ENCODE assay signal across 15 cellular contexts in the genomic region with DNA sequence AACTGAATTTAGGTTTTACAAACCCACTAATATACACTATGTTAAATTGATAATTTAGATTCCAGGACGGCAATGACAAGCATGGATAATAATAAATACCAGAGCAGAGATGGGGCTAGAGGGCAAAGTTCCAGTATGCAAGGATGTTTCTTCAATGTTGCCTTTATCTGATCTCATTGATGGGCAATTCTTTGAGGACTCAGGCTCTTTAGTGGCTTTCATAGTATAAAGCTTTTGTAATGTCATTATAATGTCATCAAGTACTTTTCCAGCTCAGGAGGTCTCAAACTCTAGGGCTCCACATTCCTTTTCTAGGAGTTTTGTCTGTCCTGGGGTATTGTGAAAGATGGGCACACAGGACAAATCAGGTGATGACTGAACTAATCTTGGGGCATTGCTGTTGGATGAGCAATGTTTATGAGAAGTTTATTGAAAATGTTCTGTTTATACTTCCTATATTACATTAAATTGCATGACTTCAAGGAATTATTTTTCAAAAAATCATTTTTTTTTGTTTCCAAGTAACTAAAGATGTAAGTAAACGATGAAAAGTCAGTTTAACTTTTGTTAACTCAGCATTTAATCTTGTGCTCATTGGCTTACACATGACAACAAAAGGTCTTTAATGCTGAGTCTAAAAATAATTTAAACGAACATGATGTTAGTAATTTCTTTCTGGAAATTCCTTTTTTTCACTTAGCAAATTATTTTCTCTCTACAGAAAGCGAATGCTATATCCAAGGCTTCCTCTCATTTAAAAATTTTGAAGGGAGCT.
DNase-seq lines count a peak whose midpoint lies in the region; ATAC-seq, FAIRE-seq and TF ChIP-seq lines count a peak whose summit lies in the region.
"Had no signal": no experiment of that assay in that cellular context is flagged by ENCODE, and none has a peak within 500 bp of the region (broad histone marks: within the 10 kb centered on the region; RNA-seq: fewer than 3 reads in every experiment).

No MANE protein-coding gene starts in this region.

- peak overlapping the region; percentile 23 for H3K27ac Mint-ChIP-seq in MCF 10A (ENCODE audit: low read depth, unreplicated experiment)
- H3K27ac Mint-ChIP-seq: CD4-positive, CD25-positive, alpha-beta regulatory T cell had no signal

- no peak overlapping the region for H2BK120ac ChIP-seq in IMR-90 (ENCODE audit: low read depth, low read length)

- no peak overlapping the region for H3K18ac ChIP-seq in IMR-90 (ENCODE audit: low read depth, low read length)

- POLR2A ChIA-PET in MCF 10A (lab: Yijun Ruan, JAX) (interaction anchor here (0.6 kb wide), 1 partner anchor 681 kb away, joined by 3 read pairs; no protein-coding TSS in a partner anchor), IMR-90 (lab: Charles Lee; ENCODE audit: unreplicated experiment) (no interaction called here), K562 (lab: Yijun Ruan, JAX) (interaction anchor here (1.8 kb wide), 1 partner anchor 8 kb away, joined by 5 read pairs; no protein-coding TSS in a partner anchor)

- no peak for FAIRE-seq in K562 (lab: Jason Lieb, UNC)
- FAIRE-seq: GM12891 had no signal

- DNase-seq in MCF 10A (ENCODE audit: unreplicated experiment): no peak
- DNase-seq in breast epithelium (ENCODE audit: low spot score in 2 of 2): no peak
- DNase-seq in IMR-90: peak; percentile 16
- no peak for DNase-seq in K562 (ENCODE audit: extremely low read depth in 1 of 4, low spot score in 3 of 4)
- no peak for DNase-seq in NCI-H2171 treated with DMSO at 0.1 percent for 48 hours (lab: John Stamatoyannopoulos, UW)
- no peak for DNase-seq in head of caudate nucleus
- DNase-seq in HUDEP-2 (lab: John Stamatoyannopoulos, UW; ENCODE audit: unreplicated experiment in 76 of 76): no peak
- DNase-seq: CD4-positive, CD25-positive, alpha-beta regulatory T cell; DMS53; Kasumi-1; KBM-7 had no signal

- H3K9ac ChIP-seq in IMR-90 (ENCODE audit: low read depth, low read length) (no peak overlapping the region), K562 (ENCODE audit: insufficient read depth in 1 of 2, low read depth in 2 of 2, low read length in 2 of 2) (no peak overlapping the region)
- H3K9ac ChIP-seq: BLaER1 treated with 17β-estradiol and CSF1 and Interleukin-3, amounts not matched to agents 10 nM and 100 nM had no signal

- H3K23ac ChIP-seq in IMR-90 (ENCODE audit: low read depth, low read length): no peak overlapping the region

- H4K5ac ChIP-seq in IMR-90 (ENCODE audit: low read depth, low read length): no peak overlapping the region

- H3K27ac ChIP-seq in breast epithelium (no peak overlapping the region), IMR-90 (ENCODE audit: insufficient read depth, low read length) (no peak overlapping the region), K562 (ENCODE audit: extremely low read depth, low read depth, low read length) (no peak overlapping the region)
- H3K27ac ChIP-seq: 22Rv1; BLaER1 treated with 17β-estradiol and CSF1 and Interleukin-3, amounts not matched to agents 10 nM and 100 nM had no signal

- H3K4me1 Mint-ChIP-seq in MCF 10A (ENCODE audit: insufficient read depth, unreplicated experiment): peaks cover 4% of the 10 kb centered on the region

- no peak overlapping the region for H4K8ac ChIP-seq in IMR-90 (ENCODE audit: low read depth in 2 of 2, low read length in 2 of 2)

- CTCF ChIA-PET in MCF 10A (lab: Yijun Ruan, JAX) (interaction anchor here (0.5 to 1.2 kb wide), 5 partner anchors 20 to 806 kb away, joined by 3 to 6 read pairs (median 3); no protein-coding TSS in a partner anchor), IMR-90 (lab: Yijun Ruan, JAX) (no interaction called here), K562 (lab: Yijun Ruan, JAX; ENCODE audit: low intra/inter-chr PET ratio) (no interaction called here)

- intact Hi-C loops in MCF 10A (cut with micrococcal nuclease): no loop called here
- intact Hi-C loops in breast epithelium (cut with DNase I; ENCODE audit: low total_unique reads): loop anchor here (5.0 kb wide), 1 partner anchor 679 kb away; no protein-coding TSS in a partner anchor
- intact Hi-C loops in IMR-90 (cut with micrococcal nuclease): no loop called here
- intact Hi-C loops in K562 (cut with micrococcal nuclease): no loop called here
- intact Hi-C loops in head of caudate nucleus (cut with DNase I): no loop called here

- no peaks in the 10 kb centered on the region for H3K27me3 Mint-ChIP-seq in MCF 10A (ENCODE audit: insufficient read depth, unreplicated experiment)
- H3K27me3 Mint-ChIP-seq: CD4-positive, CD25-positive, alpha-beta regulatory T cell had no signal

- H3K27me3 ChIP-seq in breast epithelium: no peaks in the 10 kb centered on the region
- H3K27me3 ChIP-seq in IMR-90 (ENCODE audit: control insufficient read depth, insufficient read depth, low read length): no peaks in the 10 kb centered on the region
- H3K27me3 ChIP-seq in K562 (ENCODE audit: control insufficient read depth in 2 of 2, insufficient read depth in 2 of 2, low read length in 2 of 2): no peaks in the 10 kb centered on the region
- H3K27me3 ChIP-seq: BLaER1 treated with 17β-estradiol and CSF1 and Interleukin-3, amounts not matched to agents 10 nM and 100 nM had no signal

- no peak overlapping the region for H3K56ac ChIP-seq in IMR-90 (ENCODE audit: extremely low read depth, insufficient read depth, low read length)

- H2AK5ac ChIP-seq in IMR-90 (ENCODE audit: low read depth, low read length): no peak overlapping the region

- H4K20me1 ChIP-seq in IMR-90 (ENCODE audit: insufficient read depth, low read length) (no peaks in the 10 kb centered on the region), K562 (replicated peaks; ENCODE audit: control insufficient read depth, insufficient read depth, low read length) (no peaks in the 10 kb centered on the region)
- H4K20me1 ChIP-seq: BLaER1 treated with 17β-estradiol and CSF1 and Interleukin-3, amounts not matched to agents 10 nM and 100 nM had no signal

- in situ Hi-C loops in IMR-90 (cut with MboI; ENCODE audit: low sequenced_read_pairs) (no loop called here), K562 (cut with MboI) (no loop called here)

- BruUV-seq in MCF 10A (replicated peaks; lab: Mats Ljungman, UMichigan) (no TSS peak), IMR-90 (replicated peaks; lab: Mats Ljungman, UMichigan) (no TSS peak), K562 (replicated peaks; lab: Mats Ljungman, UMichigan) (no TSS peak)

- H3K79me2 ChIP-seq in K562 (ENCODE audit: control insufficient read depth, insufficient read depth, low read length): no peaks in the 10 kb centered on the region

- H3K4me2 ChIP-seq in IMR-90 (ENCODE audit: low read depth, low read length) (no peak overlapping the region), K562 (ENCODE audit: insufficient read depth, low read length) (no peak overlapping the region)

- ATAC-seq in IMR-90 (ENCODE audit: low read depth) (no peak; the same call in 1 of the 2 replicates), K562 (no peak), HG03432 (IDR thresholded peaks at IDR 0.05; ENCODE audit: unreplicated experiment) (no peak)

- H3K14ac ChIP-seq in IMR-90 (replicated peaks; ENCODE audit: low read depth, low read length): no peak overlapping the region

- H4K91ac ChIP-seq in IMR-90 (ENCODE audit: insufficient read depth, low read depth, low read length): no peak overlapping the region

- no peak overlapping the region for H2AFZ ChIP-seq in IMR-90 (replicated peaks; ENCODE audit: low read length, poor library complexity)
- H2AFZ ChIP-seq in K562 (ENCODE audit: low read depth, low read length): no peak overlapping the region

- no peaks in the 10 kb centered on the region for H3K36me3 Mint-ChIP-seq in MCF 10A (ENCODE audit: insufficient read depth, unreplicated experiment)
- H3K36me3 Mint-ChIP-seq: CD4-positive, CD25-positive, alpha-beta regulatory T cell had no signal

- no CpG with 5 or more reads among the region's 4 CpGs for WGBS in IMR-90 (ENCODE audit: extremely low coverage in 2 of 2, insufficient read length in 1 of 2), 2 experiments
- WGBS in K562 (ENCODE audit: insufficient coverage, low coverage, missing lambda C conversion rate): 0% methylated on average over 4 of the region's 4 CpGs

- no peak for TF ChIP-seq RAD21 in IMR-90 (IDR thresholded peaks at IDR 0.05; ENCODE audit: low read length)
- no peak for TF ChIP-seq RAD21 in K562 (CRISPR knock-in tag; conservative IDR thresholded peaks at IDR 0.05 in 1 of 2, IDR thresholded peaks at IDR 0.05 in 1 of 2)

- H3K4me3 ChIP-seq in breast epithelium (no peak overlapping the region), IMR-90 (ENCODE audit: insufficient read depth, low read depth, low read length) (no peak overlapping the region), K562 (no peak overlapping the region)
- H3K4me3 ChIP-seq: BLaER1 treated with 17β-estradiol and CSF1 and Interleukin-3, amounts not matched to agents 10 nM and 100 nM had no signal

- H3K36me3 ChIP-seq in breast epithelium: no peaks in the 10 kb centered on the region
- no peaks in the 10 kb centered on the region for H3K36me3 ChIP-seq in IMR-90 (ENCODE audit: control insufficient read depth, insufficient read depth, low read length)
- H3K36me3 ChIP-seq in K562 (ENCODE audit: control insufficient read depth, insufficient read depth, low read length): no peaks in the 10 kb centered on the region
- H3K36me3 ChIP-seq: BLaER1 treated with 17β-estradiol and CSF1 and Interleukin-3, amounts not matched to agents 10 nM and 100 nM had no signal

- H3K9me3 Mint-ChIP-seq in MCF 10A (ENCODE audit: unreplicated experiment): no peaks in the 10 kb centered on the region
- H3K9me3 Mint-ChIP-seq: CD4-positive, CD25-positive, alpha-beta regulatory T cell had no signal

- no peak overlapping the region for H3K4me3 Mint-ChIP-seq in MCF 10A (ENCODE audit: unreplicated experiment)
- H3K4me3 Mint-ChIP-seq: CD4-positive, CD25-positive, alpha-beta regulatory T cell had no signal

- H3K9me1 ChIP-seq in IMR-90 (ENCODE audit: insufficient read depth, low read length): no peaks in the 10 kb centered on the region
- no peaks in the 10 kb centered on the region for H3K9me1 ChIP-seq in K562 (ENCODE audit: control insufficient read depth, insufficient read depth, low read length)

- H3K79me1 ChIP-seq in IMR-90 (ENCODE audit: low read depth in 1 of 2, low read length in 2 of 2): no peaks in the 10 kb centered on the region

- dilution Hi-C loops in IMR-90 (cut with HindIII; ENCODE audit: low sequenced_read_pairs, unreplicated experiment): no loop called here

- TF ChIP-seq POLR2A in breast epithelium (IDR thresholded peaks at IDR 0.05) (no peak), IMR-90 (IDR thresholded peaks at IDR 0.05; ENCODE audit: low read depth, low read length) (no peak), K562 (conservative IDR thresholded peaks at IDR 0.05) (no peak)

- H3K4ac ChIP-seq in IMR-90 (ENCODE audit: low read depth, low read length): no peak overlapping the region

- no peak overlapping the region for H2BK20ac ChIP-seq in IMR-90 (ENCODE audit: low read depth, low read length)

- no peak for TF ChIP-seq CTCF in MCF 10A (IDR thresholded peaks at IDR 0.05; ENCODE audit: unreplicated experiment)
- no peak for TF ChIP-seq CTCF in breast epithelium (IDR thresholded peaks at IDR 0.05)
- no peak for TF ChIP-seq CTCF in IMR-90 (conservative IDR thresholded peaks at IDR 0.05; ENCODE audit: low read depth, low read length)
- no peak for TF ChIP-seq CTCF in K562 (IDR thresholded peaks at IDR 0.05 in 2 of 3, conservative IDR thresholded peaks at IDR 0.05 in 1 of 3; ENCODE audit: insufficient read depth in 2 of 3, low read depth in 1 of 3, low read length in 3 of 3)

- H2AK9ac ChIP-seq in IMR-90 (replicated peaks; ENCODE audit: low read depth, low read length, poor library complexity): no peak overlapping the region

- no peak overlapping the region for H2BK15ac ChIP-seq in IMR-90 (ENCODE audit: low read depth, low read length)

- no peaks in the 10 kb centered on the region for H3K4me1 ChIP-seq in breast epithelium
- H3K4me1 ChIP-seq in IMR-90 (ENCODE audit: control insufficient read depth, insufficient read depth, low read length): peaks cover 2% of the 10 kb centered on the region; the same call in 1 of the 2 replicates
- no peaks in the 10 kb centered on the region for H3K4me1 ChIP-seq in K562 (replicated peaks in 1 of 2; ENCODE audit: control insufficient read depth in 2 of 2, insufficient read depth in 2 of 2, low read length in 2 of 2)

- TF ChIP-seq EP300 in K562 (IDR thresholded peaks at IDR 0.05; ENCODE audit: low read length): no peak

- H3K9me3 ChIP-seq in breast epithelium (no peaks in the 10 kb centered on the region), IMR-90 (ENCODE audit: control insufficient read depth, insufficient read depth, low read length) (no peaks in the 10 kb centered on the region), K562 (replicated peaks; ENCODE audit: control insufficient read depth, insufficient read depth, low read depth, low read length) (no peaks in the 10 kb centered on the region)

- H2BK5ac ChIP-seq in IMR-90 (ENCODE audit: low read depth, low read length, poor library complexity, severe bottlenecking): no peak overlapping the region
